Comparison of ENCODE assay signal across 9 cellular contexts in genomic region chr12:50927766-50928224, GRCh38. TPM values are rescaled to one million over a fixed set of nuclear protein-coding genes. Genes with fewer than 3 reads are reported as not detected.
A peak's percentile ranks its signal among the peaks of the same experiment; 100 is the strongest.
DNase-seq lines count a peak whose midpoint lies in the region; ATAC-seq, FAIRE-seq and TF ChIP-seq lines count a peak whose summit lies in the region.
"Had no signal": no experiment of that assay in that cellular context is flagged by ENCODE, and none has a peak within 500 bp of the region (broad histone marks: within the 10 kb centered on the region; RNA-seq: fewer than 3 reads in every experiment).

No MANE protein-coding gene starts in this region.

- TF ChIP-seq EP300 in GM12878 (IDR thresholded peaks at IDR 0.05; ENCODE audit: borderline replicate concordance in 1 of 2, control insufficient read depth in 1 of 2, low read depth in 2 of 2, low read length in 2 of 2) (no peak), stomach (IDR thresholded peaks at IDR 0.05) (no peak)

- TF ChIP-seq POLR2A in GM12878 (IDR thresholded peaks at IDR 0.05; ENCODE audit: low read depth, low read length) (no peak), lower leg skin (IDR thresholded peaks at IDR 0.05) (no peak), stomach (IDR thresholded peaks at IDR 0.05) (no peak), erythroblast (IDR thresholded peaks at IDR 0.05; ENCODE audit: low read length) (no peak)

- H3K4me1 ChIP-seq in H9 (ENCODE audit: insufficient read depth, low read length) (no peaks in the 10 kb centered on the region; the same call in 1 of the 2 replicates), GM12878 (ENCODE audit: control insufficient read depth, insufficient read depth, low read length) (peaks cover 21% of the 10 kb centered on the region), stomach (peaks cover 32 to 76% (median 61%) of the 10 kb centered on the region in 4 donors)

- H2AFZ ChIP-seq in H9 (ENCODE audit: low read length), result no peak overlapping the region
- H2AFZ ChIP-seq in GM12878 (ENCODE audit: control insufficient read depth, low read depth, low read length), result no peak overlapping the region

- H4K8ac ChIP-seq in H9 (replicated peaks; ENCODE audit: insufficient read length, low read depth, low read length), result no peak overlapping the region

- H3K9me3 Mint-ChIP-seq in H9, result no peaks in the 10 kb centered on the region

- no peak overlapping the region for H2BK5ac ChIP-seq in H9 (ENCODE audit: insufficient read length, low read length)

- H2BK20ac ChIP-seq in H9 (ENCODE audit: low read depth, low read length, poor library complexity, severe bottlenecking), result no peak overlapping the region

- no peak overlapping the region for H3K56ac ChIP-seq in H9 (ENCODE audit: insufficient read length, low read depth, low read length)

- TF ChIP-seq CTCF in H9 (conservative IDR thresholded peaks at IDR 0.05) (no peak), GM12878 (IDR thresholded peaks at IDR 0.05 in 2 of 3, conservative IDR thresholded peaks at IDR 0.05 in 1 of 3; ENCODE audit: control insufficient read depth in 2 of 3, extremely low read depth in 1 of 3, insufficient read depth in 1 of 3, low read depth in 3 of 3, low read length in 3 of 3) (no peak), lower leg skin (IDR thresholded peaks at IDR 0.05) (no peak), stomach (IDR thresholded peaks at IDR 0.05) (no peak)

- CTCF ChIA-PET in GM12878 (lab: Yijun Ruan, JAX), result interaction anchor here (1.6 kb wide), 1 partner anchor 60 kb away, joined by 5 read pairs; no protein-coding TSS in a partner anchor

- H2BK15ac ChIP-seq in H9 (ENCODE audit: low read depth, low read length), result no peak overlapping the region

- H3K9me3 ChIP-seq in H9 (ENCODE audit: control insufficient read depth, low read depth, low read length), result no peaks in the 10 kb centered on the region
- no peaks in the 10 kb centered on the region; the same call in 2 of the 3 replicates for H3K9me3 ChIP-seq in GM12878 (replicated peaks; ENCODE audit: control insufficient read depth, insufficient read depth, low read length)
- no peaks in the 10 kb centered on the region for H3K9me3 ChIP-seq in stomach

- H4K91ac ChIP-seq in H9 (ENCODE audit: insufficient read length, low read depth, low read length), result no peak overlapping the region

- intact Hi-C loops in GM12878 (cut with micrococcal nuclease; ENCODE audit: unreplicated experiment), result loop anchor here (5.0 kb wide), 1 partner anchor 100 kb away; the partner anchor contains the start of gene SLC11A2
- intact Hi-C loops in lower leg skin (cut with DNase I; ENCODE audit: low total_unique reads), result no loop called here
- intact Hi-C loops in stomach (cut with DNase I; ENCODE audit: low total_unique reads), result no loop called here

- ATAC-seq in GM12878, result no peak

- no peak overlapping the region for H4K5ac ChIP-seq in H9 (ENCODE audit: insufficient read length, low read depth, low read length)

- H4K20me1 ChIP-seq in H9 (ENCODE audit: control insufficient read depth, insufficient read depth, insufficient read length), result no peaks in the 10 kb centered on the region
- no peaks in the 10 kb centered on the region for H4K20me1 ChIP-seq in GM12878 (ENCODE audit: control insufficient read depth, insufficient read depth)

- H3K4me2 ChIP-seq in H9 (ENCODE audit: insufficient read depth, insufficient read length, low read length), result peak overlapping the region; percentile 24
- peak overlapping the region; percentile 67 for H3K4me2 ChIP-seq in GM12878 (ENCODE audit: control insufficient read depth, insufficient read depth)

- no peak overlapping the region for H2BK120ac ChIP-seq in H9 (ENCODE audit: low read depth, low read length, poor library complexity, severe bottlenecking)

- no peaks in the 10 kb centered on the region for H3K79me1 ChIP-seq in H9 (ENCODE audit: insufficient read depth, low read depth, low read length, poor library complexity, severe bottlenecking)

- POLR2A ChIA-PET in GM12878 (lab: Charles Lee), result no interaction called here

- H3K27me3 ChIP-seq in H9 (ENCODE audit: insufficient read depth, low read length) (no peaks in the 10 kb centered on the region), GM12878 (replicated peaks in 1 of 2; ENCODE audit: control insufficient read depth in 2 of 2, insufficient read depth in 2 of 2, low read length in 1 of 2) (no peaks in the 10 kb centered on the region), stomach (no peaks in the 10 kb centered on the region)

- peaks cover 0 to 8% (median 8%) of the 10 kb centered on the region in 3 experiments; a peak in 5 of 7 replicates for H3K36me3 Mint-ChIP-seq in H9 (ENCODE audit: insufficient read depth in 1 of 3, low read depth in 3 of 3)

- no peak overlapping the region for H3K4ac ChIP-seq in H9 (ENCODE audit: low read depth, low read length)

- no TSS peak for BruUV-seq in GM12878 (replicated peaks; lab: Mats Ljungman, UMichigan)

- H3K18ac ChIP-seq in H9 (ENCODE audit: insufficient read length, low read depth, low read length), result no peak overlapping the region

- peak overlapping the region; percentile 26; the same call in 1 of the 2 replicates for H3K4me3 ChIP-seq in GM12878
- peak overlapping the region; percentile 75 for H3K4me3 ChIP-seq in lower leg skin (ENCODE audit: low read depth, poor library complexity, severe bottlenecking)
- peak overlapping the region; percentile 79 to 87 (median 84) for H3K4me3 ChIP-seq in stomach

- H3K23me2 ChIP-seq in H9 (ENCODE audit: insufficient read length, low read depth, low read length, poor library complexity, severe bottlenecking), result peaks cover 6% of the 10 kb centered on the region

- FAIRE-seq in GM12878 (lab: Jason Lieb, UNC), result peak; percentile 49

- RAD21 ChIA-PET in GM12878 (lab: Charles Lee; ENCODE audit: unreplicated experiment), result interaction anchor here (1.2 kb wide), 1 partner anchor 61 kb away, joined by 4 read pairs; no protein-coding TSS in a partner anchor

- H3T11ph ChIP-seq in H9 (ENCODE audit: low read length), result no peak overlapping the region

- no peak overlapping the region for H3K14ac ChIP-seq in H9 (ENCODE audit: insufficient read depth, low read length)

- H2BK12ac ChIP-seq in H9 (ENCODE audit: insufficient read length, low read depth, low read length), result no peak overlapping the region

- TF ChIP-seq RAD21 in GM12878 (IDR thresholded peaks at IDR 0.05; ENCODE audit: insufficient read depth, low read depth, low read length), result no peak

- DNase-seq in H9 (no peak), GM12878 (ENCODE audit: low read depth, low spot score) (no peak), lower leg skin (ENCODE audit: low spot score in 2 of 2) (no peak), stomach (no peak), midbrain (lab: John Stamatoyannopoulos, UW) (no peak), NCI-H510A (lab: John Stamatoyannopoulos, UW) (no peak), erythroblast (lab: John Stamatoyannopoulos, UW) (no peak), SK-N-DZ (ENCODE audit: low spot score) (no peak)
- DNase-seq: NCI-H1694 treated with DMSO at 0.1 percent for 48 hours had no signal

- SMC1A ChIA-PET in GM12878 (lab: Charles Lee; ENCODE audit: uncharacterized antibody, unreplicated experiment), result interaction anchor here (0.7 to 2.2 kb wide), 3 partner anchors 8 to 112 kb away, joined by 3 to 6 read pairs (median 3); no protein-coding TSS in a partner anchor

- no peaks in the 10 kb centered on the region for H3K27me3 Mint-ChIP-seq in H9 (ENCODE audit: low read depth)

- peak overlapping the region in 1 of 2 experiments; percentile 93; a peak in 2 of 5 replicates for H3K4me3 Mint-ChIP-seq in H9

- no peak overlapping the region; a peak in 1 of 7 replicates for H3K27ac Mint-ChIP-seq in H9

- peaks cover 36 to 58% of the 10 kb centered on the region in 2 experiments for H3K4me1 Mint-ChIP-seq in H9

- H3K36me3 ChIP-seq in GM12878 (ENCODE audit: control insufficient read depth in 2 of 2, insufficient read depth in 2 of 2, low read length in 1 of 2) (no peaks in the 10 kb centered on the region), stomach (peaks cover 12 to 33% (median 28%) of the 10 kb centered on the region in 4 donors)

- H3K23ac ChIP-seq in H9 (ENCODE audit: insufficient read length, low read depth, low read length), result no peak overlapping the region

- WGBS in H9 (ENCODE audit: extremely low coverage, insufficient read length, low lambda C conversion rate), result no CpG with 5 or more reads among the region's 6 CpGs
- WGBS in GM12878 (ENCODE audit: insufficient coverage, insufficient replicate concordance, low lambda C conversion rate, missing lambda C conversion rate), result 12% methylated on average over 6 of the region's 6 CpGs
- WGBS in lower leg skin, 2 donors, result 55 to 72% methylated on average over 6 of the region's 6 CpGs
- 15 to 60% (median 42%) methylated on average over 6 of the region's 6 CpGs for WGBS in stomach, 5 donors

- in situ Hi-C loops in GM12878 (cut with MboI), result no loop called here

- H3K9ac ChIP-seq in H9 (ENCODE audit: extremely low read depth, insufficient read length, low read length) (no peak overlapping the region), GM12878 (ENCODE audit: control insufficient read depth, insufficient read depth, low read length) (no peak overlapping the region)

- H3K79me2 ChIP-seq in H9 (ENCODE audit: insufficient read depth, low read length) (no peaks in the 10 kb centered on the region; the same call in 1 of the 2 replicates), GM12878 (ENCODE audit: control insufficient read depth, insufficient read depth, low read length) (no peaks in the 10 kb centered on the region)

- H2AK5ac ChIP-seq in H9 (ENCODE audit: insufficient read length, low read length), result no peak overlapping the region

- H3K27ac ChIP-seq in H9 (ENCODE audit: insufficient read length, low read depth, low read length) (no peak overlapping the region), GM12878 (ENCODE audit: control insufficient read depth, insufficient read depth) (no peak overlapping the region), stomach (peak overlapping the region; percentile 48 to 92 (median 86))

RNA-seq across cellular contexts. Expression of gene HIGD1C, which starts 24.5 kb away (rescaled TPM):
- total RNA-seq in H9 (2021) (not detected in 2 replicates), GM12878 (2014; rRNA removed) (not detected in 2 replicates), GM12878 (2014; rRNA removed; fragmentation: Illumina TruSeq; extraction: Trizol) (not detected in 2 replicates), GM12878 (2021) (not detected in 2 replicates), lower leg skin (not detected), stomach (not detected)
- not detected in 2 replicates for total RNA-seq in GM12878 (2013; cell fraction: nucleolus; rRNA removed)
- polyA plus RNA-seq in GM12878 (2011; ENCODE audit: low read depth), result not detected
- polyA plus RNA-seq in GM12878 (2011; rRNA removed) (not detected in 2 replicates), GM12878 (2014; fragmentation: Illumina TruSeq; extraction: Trizol) (not detected in 2 replicates), GM12878 (2014; fragmentation: Nextera tagmentation; extraction: Ambion mirVana) (not detected), GM12878 (2014; rRNA removed) (not detected in 2 replicates), GM12878 (2016; fragmentation: Nextera tagmentation; extraction: Ambion mirVana) (not detected), stomach (not detected)
- not detected in 2 replicates for polyA plus RNA-seq in GM12878 (2011; cell fraction: cytosol; rRNA removed)
- not detected in 2 replicates for polyA plus RNA-seq in GM12878 (2011; cell fraction: nucleus; rRNA removed)
- polyA plus RNA-seq in GM12878 (2012), result not detected in 2 replicates
- not detected in 2 replicates for polyA minus RNA-seq in GM12878 (2011; rRNA and poly(A)+ RNA removed)
- polyA minus RNA-seq in GM12878 (2011; cell fraction: cytosol; rRNA and poly(A)+ RNA removed), result not detected in 2 replicates
- not detected in 2 replicates for polyA minus RNA-seq in GM12878 (2011; cell fraction: nucleus; rRNA and poly(A)+ RNA removed)
- polyA plus RNA-seq in SK-N-DZ (2014; cell fraction: cytosol; rRNA removed), result not detected in 2 replicates
- not detected in 2 replicates for polyA plus RNA-seq in SK-N-DZ (2014; cell fraction: nucleus; rRNA removed)

Comparison
In these comparisons a context has a peak if more than half of its experiments do, and no peak if none do; other contexts are left out.
1. H3K27ac ChIP-seq: peak in stomach (5 of 5); none in H9 (single experiment) and GM12878 (single experiment).
2. H3K4me3 ChIP-seq: peak in every context shown above with its lines; median percentile 84 in stomach; 75 in lower leg skin; 26 in GM12878.